Comparison of ENCODE assay signal across 15 cellular contexts in genomic region chr1:224169876-224170275, GRCh38. TPM values are rescaled to one million over a fixed set of nuclear protein-coding genes. Genes with fewer than 3 reads are reported as not detected.
DNase-seq lines count a peak whose midpoint lies in the region; ATAC-seq and TF ChIP-seq lines count a peak whose summit lies in the region.
"Had no signal": no experiment of that assay in that cellular context is flagged by ENCODE, and none has a peak within 500 bp of the region (broad histone marks: within the 10 kb centered on the region; RNA-seq: fewer than 3 reads in every experiment).

No MANE protein-coding gene starts in this region.

- POLR2A ChIA-PET in WTC11 (lab: Charles Lee) = no interaction called here

- peak overlapping the region in 1 of 2 donors; percentile 77 for H3K4me3 Mint-ChIP-seq in CD14-positive monocyte
- no peak overlapping the region for H3K4me3 Mint-ChIP-seq in WTC11
- H3K4me3 Mint-ChIP-seq in naive B cell = peak overlapping the region in 7 of 8 donors; percentile 56 to 88 (median 71)
- H3K4me3 Mint-ChIP-seq: central memory CD8-positive, alpha-beta T cell had no signal

- H3K36me3 Mint-ChIP-seq in CD14-positive monocyte (no peaks in the 10 kb centered on the region), WTC11 (peaks cover 6% of the 10 kb centered on the region), naive B cell (no peaks in the 10 kb centered on the region)

- no peak overlapping the region for H3K4me3 ChIP-seq in SJCRH30
- no peak overlapping the region for H3K4me3 ChIP-seq in tibial nerve
- H3K4me3 ChIP-seq: heart right ventricle, pancreas, vagina had no signal

- CTCF ChIA-PET in WTC11 (lab: Charles Lee) = interaction anchor here (0.6 kb wide), 1 partner anchor 17 kb away, joined by 6 read pairs; no protein-coding TSS in a partner anchor

- no peaks in the 10 kb centered on the region for H3K9me3 ChIP-seq in SJCRH30 (replicated peaks)
- H3K9me3 ChIP-seq in tibial nerve = no peaks in the 10 kb centered on the region
- H3K9me3 ChIP-seq: heart right ventricle, pancreas, vagina had no signal

- 71 to 81% methylated on average over 1 of the region's 1 CpG for WGBS in tibial nerve, 2 donors

- no peak overlapping the region for H3K27ac ChIP-seq in SJCRH30
- peak overlapping the region in 1 of 4 donors; percentile 67 for H3K27ac ChIP-seq in tibial nerve
- H3K27ac ChIP-seq: vagina had no signal

- intact Hi-C loops in CD14-positive monocyte (cut with micrococcal nuclease) = loop anchor here in 1 of 2 donors (5.0 kb wide), 1 partner anchor 37 kb away; no protein-coding TSS in a partner anchor

- H3K27ac Mint-ChIP-seq in CD14-positive monocyte = peak overlapping the region; percentile 92 to 98 (median 97)
- 0 out of 2 replicates have a peak overlapping the region, but pooled peaks have one; percentile 65 for H3K27ac Mint-ChIP-seq in WTC11
- peak overlapping the region in 4 of 6 donors; percentile 29 to 86 (median 81) for H3K27ac Mint-ChIP-seq in naive B cell

- peaks cover 33% of the 10 kb centered on the region for H3K4me1 Mint-ChIP-seq in CD14-positive monocyte
- H3K4me1 Mint-ChIP-seq in WTC11 = peaks cover 21% of the 10 kb centered on the region
- H3K4me1 Mint-ChIP-seq in naive B cell = peaks cover 31 to 41% (median 37%) of the 10 kb centered on the region in 3 donors

- H3K36me3 ChIP-seq in SJCRH30 = no peaks in the 10 kb centered on the region
- no peaks in the 10 kb centered on the region for H3K36me3 ChIP-seq in tibial nerve
- H3K36me3 ChIP-seq: heart right ventricle, pancreas, vagina had no signal

- no peak for DNase-seq in CD14-positive monocyte (ENCODE audit: low spot score)
- peak; percentile 71 for DNase-seq in ELF-1 (ENCODE audit: low read depth, low spot score)
- DNase-seq in WTC11 (ENCODE audit: low spot score) = no peak
- DNase-seq in naive B cell = no peak
- no peak for DNase-seq in SJCRH30
- DNase-seq in LoVo (ENCODE audit: low spot score) = no peak
- no peak for DNase-seq in tibial nerve (ENCODE audit: low spot score in 2 of 2)
- DNase-seq: DMS79 treated with DMSO at 0.1 percent for 48 hours; heart right ventricle; NCI-H1105; pancreas; SHP77 treated with DMSO at 0.1 percent for 48 hours; stimulated activated naive B cell treated with anti-CD40 and anti-IgM and Interleukin-4, amounts not matched to agents 10 μg/mL and 1 μg/mL and 100 μg/mL, for 72 hours had no signal

- TF ChIP-seq POLR2A in tibial nerve (IDR thresholded peaks at IDR 0.05) = no peak

- TF ChIP-seq EP300 in tibial nerve (IDR thresholded peaks at IDR 0.05) = no peak

- H3K4me1 ChIP-seq in SJCRH30 (no peaks in the 10 kb centered on the region; the same call in 1 of the 2 replicates), tibial nerve (peaks cover 0 to 12% (median 10%) of the 10 kb centered on the region in 4 donors)

- H3K27me3 ChIP-seq in SJCRH30 (no peaks in the 10 kb centered on the region), tibial nerve (no peaks in the 10 kb centered on the region)
- H3K27me3 ChIP-seq: heart right ventricle, pancreas, vagina had no signal

- H3K27me3 Mint-ChIP-seq in CD14-positive monocyte (ENCODE audit: low read depth in 3 of 3) (peaks cover under 1 to 3% (median 2%) of the 10 kb centered on the region in 3 donors), WTC11 (ENCODE audit: low read depth) (no peaks in the 10 kb centered on the region; the same call in 1 of the 2 replicates), naive B cell (no peaks in the 10 kb centered on the region)
- H3K27me3 Mint-ChIP-seq: central memory CD8-positive, alpha-beta T cell; stimulated activated naive B cell treated with anti-CD40 and anti-IgM and Interleukin-4, amounts not matched to agents 10 μg/mL and 1 μg/mL and 100 μg/mL, for 72 hours had no signal

- TF ChIP-seq CTCF in CD14-positive monocyte (IDR thresholded peaks at IDR 0.05) = no peak
- TF ChIP-seq CTCF in WTC11 (IDR thresholded peaks at IDR 0.05) = no peak
- no peak for TF ChIP-seq CTCF in tibial nerve (IDR thresholded peaks at IDR 0.05)

- ATAC-seq in WTC11 (no peak), naive B cell (ENCODE audit: low read depth in 2 of 2) (no peak)

- H3K9me3 Mint-ChIP-seq in CD14-positive monocyte = peaks cover 0 to 4% (median 2%) of the 10 kb centered on the region in 7 donors
- H3K9me3 Mint-ChIP-seq in WTC11 = peaks cover 9% of the 10 kb centered on the region
- H3K9me3 Mint-ChIP-seq in naive B cell = no peaks in the 10 kb centered on the region
- H3K9me3 Mint-ChIP-seq: central memory CD8-positive, alpha-beta T cell had no signal

TF ChIP-seq in WTC11, 78 proteins besides CTCF, POLR2A, EP300 and RAD21:
- TF ChIP-seq NFATC4 (CRISPR knock-in tag; IDR thresholded peaks at IDR 0.05) (no peak), MYBL2 (CRISPR knock-in tag; IDR thresholded peaks at IDR 0.05) (no peak), TEAD1 (CRISPR knock-in tag; IDR thresholded peaks at IDR 0.05) (no peak), CREM (CRISPR knock-in tag; IDR thresholded peaks at IDR 0.05) (no peak), ZNF671 (CRISPR knock-in tag; IDR thresholded peaks at IDR 0.05) (no peak), NR2C2 (CRISPR knock-in tag; IDR thresholded peaks at IDR 0.05) (no peak), TCF7 (CRISPR knock-in tag; IDR thresholded peaks at IDR 0.05; ENCODE audit: low read depth) (no peak), ZBTB43 (CRISPR knock-in tag; IDR thresholded peaks at IDR 0.05) (no peak), HMGA2 (CRISPR knock-in tag; IDR thresholded peaks at IDR 0.05) (no peak), AFF4 (CRISPR knock-in tag; IDR thresholded peaks at IDR 0.05; ENCODE audit: borderline replicate concordance) (no peak), SP1 (CRISPR knock-in tag; conservative IDR thresholded peaks at IDR 0.05) (no peak), NR3C1 (CRISPR knock-in tag; conservative IDR thresholded peaks at IDR 0.05; ENCODE audit: low read depth) (no peak), ZNF121 (CRISPR knock-in tag; IDR thresholded peaks at IDR 0.05) (no peak)

RNA-seq across cellular contexts. Expression of gene DEGS1, which starts 13.2 kb away (rescaled TPM):
- polyA plus RNA-seq in CD14-positive monocyte = 100 to 1,000 TPM; 118 to 137 TPM
- 30.2 to 31.6 TPM (median 30.7 TPM) in 3 replicates for total RNA-seq in WTC11 (2021)
- 100 to 1,000 TPM; 153 to 219 (median 172) TPM for polyA plus RNA-seq in naive B cell (ENCODE audit: low read depth in 6 of 6)
- total RNA-seq in SJCRH30 (2014; rRNA removed; shearing (Covaris generic)) = 86.4 and 92.2 TPM in 2 replicates
- 100 to 1,000 TPM in 1 of 4 donors, 10 to 100 TPM in 3; 59.1 to 108 (median 76.7) TPM for total RNA-seq in tibial nerve

RNA-seq across cellular contexts. Expression of gene FBXO28, which starts 56.0 kb away (rescaled TPM):
- polyA plus RNA-seq in CD14-positive monocyte = 10 to 100 TPM; 12.9 to 15.8 TPM
- 32.8 to 36.8 TPM (median 34.1 TPM) in 3 replicates for total RNA-seq in WTC11 (2021)
- polyA plus RNA-seq in naive B cell (ENCODE audit: low read depth in 6 of 6) = 10 to 100 TPM; 22.7 to 37.2 (median 25.8) TPM
- 21.2 and 25.3 TPM in 2 replicates for total RNA-seq in SJCRH30 (2014; rRNA removed; shearing (Covaris generic))
- 10 to 100 TPM; 16.7 to 21.3 (median 18.8) TPM for total RNA-seq in tibial nerve
